ENCODE assay signal across 8 cellular contexts in the genomic region with DNA sequence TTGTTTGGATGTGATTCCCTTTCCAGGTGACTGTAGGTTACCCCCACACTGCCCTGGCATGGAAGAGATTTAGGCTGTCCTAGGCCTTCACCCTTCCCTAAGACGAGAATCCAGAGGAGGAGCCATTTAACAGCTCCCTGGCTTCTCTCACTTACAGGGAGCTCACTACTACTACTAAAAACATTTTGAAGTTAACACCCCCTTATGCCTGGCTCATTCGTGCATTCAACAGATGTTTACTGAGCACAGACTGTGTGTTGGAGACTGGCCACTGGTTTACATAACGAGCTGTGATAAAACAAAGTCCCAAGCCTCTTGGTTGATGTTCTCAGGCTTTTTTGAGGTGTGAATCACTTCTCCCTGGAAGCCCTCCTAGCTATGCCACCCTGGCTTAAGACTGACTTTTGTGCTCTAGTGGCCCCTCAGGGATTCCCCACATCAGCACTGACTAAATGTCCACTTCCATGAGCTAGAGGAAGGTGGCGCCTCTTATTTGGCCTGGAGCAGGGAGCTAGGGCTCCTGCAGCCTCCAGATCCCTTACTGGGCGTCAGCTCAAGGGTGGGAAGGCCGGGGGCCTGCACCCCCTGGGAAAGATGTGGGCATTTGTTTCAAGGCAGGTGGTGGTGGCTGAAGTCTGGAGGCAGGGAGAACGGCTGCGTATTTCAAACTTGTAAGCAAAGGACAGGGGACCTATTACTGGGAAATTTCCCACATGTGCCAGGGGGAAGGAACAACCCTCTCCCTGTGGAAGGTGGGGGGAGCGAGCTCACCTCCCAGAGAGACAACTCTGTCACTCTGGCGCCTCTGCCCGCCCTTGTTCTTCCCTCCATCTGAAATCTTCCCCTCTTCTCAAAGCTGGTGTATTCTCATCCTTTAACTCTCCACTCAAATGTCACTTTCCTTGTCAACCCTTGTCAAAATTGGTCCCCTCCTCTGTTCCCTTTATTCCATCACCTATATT. TPM values are rescaled to one million over a fixed set of nuclear protein-coding genes. Genes with fewer than 3 reads are reported as not detected.
DNase-seq lines count a peak whose midpoint lies in the region; TF ChIP-seq lines count a peak whose summit lies in the region.

No MANE protein-coding gene starts in this region.

- H3K4me3 Mint-ChIP-seq in activated naive CD8-positive, alpha-beta T cell = peak overlapping the region; percentile 30
- H3K4me3 Mint-ChIP-seq in activated naive CD8-positive, alpha-beta T cell treated with anti-CD3 and anti-CD28 coated beads for 36 hours = no peak overlapping the region

- DNase-seq in activated naive CD8-positive, alpha-beta T cell treated with anti-CD3 and anti-CD28 coated beads for 36 hours = no peak
- DNase-seq in SK-N-DZ (ENCODE audit: low spot score) (peak; percentile 82), fibroblast of mammary gland (ENCODE audit: low read depth) (peak; percentile 98), nucleus accumbens (lab: John Stamatoyannopoulos, UW) (peak in 33 of 56 donors; percentile 26 to 80 (median 60)), NCI-H187 treated with DMSO at 0.1 percent for 48 hours (lab: John Stamatoyannopoulos, UW) (no peak), KBM-7 (no peak)
- DNase-seq in activated CD4-positive, CD25-positive, alpha-beta regulatory T cell treated with anti-CD3 and anti-CD28 coated beads, Interleukin-2, amount 50 U/mL, for 72 hours = no peak

- H3K36me3 Mint-ChIP-seq in activated naive CD8-positive, alpha-beta T cell = peaks cover 3% of the 10 kb centered on the region
- peaks cover 6% of the 10 kb centered on the region for H3K36me3 Mint-ChIP-seq in activated naive CD8-positive, alpha-beta T cell treated with anti-CD3 and anti-CD28 coated beads for 36 hours

- in situ Hi-C loops in KBM-7 (cut with MboI; ENCODE audit: low pct_unique_long_range_greater_than_20kb, low sequenced_read_pairs) = no loop called here

- H3K4me3 ChIP-seq in fibroblast of mammary gland (ENCODE audit: control insufficient read depth, low read depth, low read length) = peak overlapping the region; percentile 36

- H3K9me3 Mint-ChIP-seq in activated naive CD8-positive, alpha-beta T cell (ENCODE audit: low read depth) = no peaks in the 10 kb centered on the region
- H3K9me3 Mint-ChIP-seq in activated naive CD8-positive, alpha-beta T cell treated with anti-CD3 and anti-CD28 coated beads for 36 hours = no peaks in the 10 kb centered on the region

- H3K27ac Mint-ChIP-seq in activated naive CD8-positive, alpha-beta T cell = peak overlapping the region; percentile 46
- no peak overlapping the region for H3K27ac Mint-ChIP-seq in activated naive CD8-positive, alpha-beta T cell treated with anti-CD3 and anti-CD28 coated beads for 36 hours

- no peaks in the 10 kb centered on the region for H3K27me3 Mint-ChIP-seq in activated naive CD8-positive, alpha-beta T cell
- no peaks in the 10 kb centered on the region for H3K27me3 Mint-ChIP-seq in activated naive CD8-positive, alpha-beta T cell treated with anti-CD3 and anti-CD28 coated beads for 36 hours

- H3K4me1 Mint-ChIP-seq in activated naive CD8-positive, alpha-beta T cell (ENCODE audit: low read depth) = peaks cover 15% of the 10 kb centered on the region
- H3K4me1 Mint-ChIP-seq in activated naive CD8-positive, alpha-beta T cell treated with anti-CD3 and anti-CD28 coated beads for 36 hours = peaks cover 16% of the 10 kb centered on the region

- peak; percentile 54 for TF ChIP-seq CTCF in fibroblast of mammary gland (conservative IDR thresholded peaks at IDR 0.05; ENCODE audit: control insufficient read depth, insufficient read depth, low read depth, low read length)

RNA-seq across cellular contexts. Expression of gene MALAT1, which starts 19.4 kb away (rescaled TPM):
- 1,000 to 10,000 TPM; 2,463 to 2,829 TPM for total RNA-seq in activated naive CD8-positive, alpha-beta T cell treated with anti-CD3 and anti-CD28 coated beads for 36 hours
- polyA plus RNA-seq in SK-N-DZ (2014; cell fraction: cytosol; rRNA removed) = 15.5 and 29.5 TPM in 2 replicates
- 347 and 1,650 TPM in 2 replicates for polyA plus RNA-seq in SK-N-DZ (2014; cell fraction: nucleus; rRNA removed)

RNA-seq across cellular contexts. Expression of gene SCYL1, which starts 45.4 kb away (rescaled TPM):
- 10 to 100 TPM; 70.5 to 80.3 TPM for total RNA-seq in activated naive CD8-positive, alpha-beta T cell treated with anti-CD3 and anti-CD28 coated beads for 36 hours
- polyA plus RNA-seq in SK-N-DZ (2014; cell fraction: cytosol; rRNA removed) = 32.7 and 42.1 TPM in 2 replicates
- 92.4 and 96.0 TPM in 2 replicates for polyA plus RNA-seq in SK-N-DZ (2014; cell fraction: nucleus; rRNA removed)

RNA-seq across cellular contexts. Expression of gene NEAT1, which starts 56.9 kb away (rescaled TPM):
- total RNA-seq in activated naive CD8-positive, alpha-beta T cell treated with anti-CD3 and anti-CD28 coated beads for 36 hours = 100 to 1,000 TPM; 136 to 155 TPM
- polyA plus RNA-seq in SK-N-DZ (2014; cell fraction: cytosol; rRNA removed) = 15.6 and 18.2 TPM in 2 replicates
- polyA plus RNA-seq in SK-N-DZ (2014; cell fraction: nucleus; rRNA removed) = 45.6 and 148 TPM in 2 replicates

Comparison
In these comparisons a context has a peak if more than half of its experiments do, and no peak if none do; other contexts are left out.
1. DNase-seq: peak in SK-N-DZ (single experiment), fibroblast of mammary gland (single experiment) and nucleus accumbens (33 of 56); none in activated naive CD8-positive, alpha-beta T cell treated with anti-CD3 and anti-CD28 coated beads for 36 hours (single experiment), NCI-H187 treated with DMSO at 0.1 percent for 48 hours (single experiment), KBM-7 (single experiment) and activated CD4-positive, CD25-positive, alpha-beta regulatory T cell treated with anti-CD3 and anti-CD28 coated beads, Interleukin-2, amount 50 U/mL, for 72 hours (single experiment).